ENCODE assay signal across 1 cellular context in genomic region chr17:63436523-63437110, GRCh38.
TF ChIP-seq lines count a peak whose summit lies in the region.

No MANE protein-coding gene starts in this region.

TF ChIP-seq in IMR-90, 13 proteins besides CTCF, POLR2A, EP300 and RAD21 (continued from another document):
- TF ChIP-seq NFE2L2 (IDR thresholded peaks at IDR 0.05; ENCODE audit: low read depth, low read length) (no peak), BHLHE40 (IDR thresholded peaks at IDR 0.05; ENCODE audit: low read depth, low read length) (no peak), USF2 (IDR thresholded peaks at IDR 0.05; ENCODE audit: low read depth, low read length) (no peak), MXI1 (IDR thresholded peaks at IDR 0.05; ENCODE audit: borderline replicate concordance, low read depth, low read length) (no peak)
- TF ChIP-seq, protein P1, sequence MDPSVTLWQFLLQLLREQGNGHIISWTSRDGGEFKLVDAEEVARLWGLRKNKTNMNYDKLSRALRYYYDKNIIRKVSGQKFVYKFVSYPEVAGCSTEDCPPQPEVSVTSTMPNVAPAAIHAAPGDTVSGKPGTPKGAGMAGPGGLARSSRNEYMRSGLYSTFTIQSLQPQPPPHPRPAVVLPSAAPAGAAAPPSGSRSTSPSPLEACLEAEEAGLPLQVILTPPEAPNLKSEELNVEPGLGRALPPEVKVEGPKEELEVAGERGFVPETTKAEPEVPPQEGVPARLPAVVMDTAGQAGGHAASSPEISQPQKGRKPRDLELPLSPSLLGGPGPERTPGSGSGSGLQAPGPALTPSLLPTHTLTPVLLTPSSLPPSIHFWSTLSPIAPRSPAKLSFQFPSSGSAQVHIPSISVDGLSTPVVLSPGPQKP (IDR thresholded peaks at IDR 0.05; ENCODE audit: borderline replicate concordance, low read depth, low read length), result no peak
